In genomic region chr3:71584216-71585061, GRCh38 we compare ENCODE assay signal across 8 cellular contexts. TPM values are rescaled to one million over a fixed set of nuclear protein-coding genes. Genes with fewer than 3 reads are reported as not detected.
DNase-seq lines count a peak whose midpoint lies in the region; ATAC-seq and TF ChIP-seq lines count a peak whose summit lies in the region.

No MANE protein-coding gene starts in this region.

- 4% methylated on average over 20 of the region's 24 CpGs for WGBS in mesenchymal stem cell

- TF ChIP-seq CTCF in DOHH2 (IDR thresholded peaks at IDR 0.05; ENCODE audit: low read depth, low read length, poor library complexity, severe bottlenecking): no peak

- peak overlapping the region; percentile 87 for H3K4me3 Mint-ChIP-seq in activated CD4-positive, alpha-beta memory T cell treated with anti-CD3 and anti-CD28 coated beads for 36 hours
- peak overlapping the region; percentile 95 to 97 for H3K4me3 Mint-ChIP-seq in effector memory CD8-positive, alpha-beta T cell

- H3K4me1 ChIP-seq in DOHH2 (ENCODE audit: control insufficient read depth, low read length) (peaks cover 29% of the 10 kb centered on the region), mesenchymal stem cell (ENCODE audit: control insufficient read depth, insufficient read depth, low read depth, low read length) (peaks cover 3% of the 10 kb centered on the region)

- H3K9me3 ChIP-seq in DOHH2 (ENCODE audit: control insufficient read depth, insufficient read depth, low read length): no peaks in the 10 kb centered on the region
- no peaks in the 10 kb centered on the region for H3K9me3 ChIP-seq in mesenchymal stem cell (ENCODE audit: control insufficient read depth, low read length)

- H2BK12ac ChIP-seq in mesenchymal stem cell (ENCODE audit: low read length in 2 of 2): no peak overlapping the region

- peaks cover 72% of the 10 kb centered on the region for H3K79me2 ChIP-seq in DOHH2 (ENCODE audit: control insufficient read depth, low read length)

- peak overlapping the region; percentile 54 for H2AFZ ChIP-seq in mesenchymal stem cell (ENCODE audit: low read depth, low read length)

- H2AK5ac ChIP-seq in mesenchymal stem cell (ENCODE audit: low read length, severe bottlenecking): no peak overlapping the region

- peak overlapping the region; percentile 91 for H3K27ac Mint-ChIP-seq in activated CD4-positive, alpha-beta memory T cell treated with anti-CD3 and anti-CD28 coated beads for 36 hours
- H3K27ac Mint-ChIP-seq in effector memory CD8-positive, alpha-beta T cell: peak overlapping the region; percentile 95

- H3K27me3 ChIP-seq in DOHH2 (ENCODE audit: control insufficient read depth, low read length): no peaks in the 10 kb centered on the region
- H3K27me3 ChIP-seq in mesenchymal stem cell (ENCODE audit: control insufficient read depth in 1 of 2, insufficient read depth in 1 of 2, low read length in 2 of 2): no peaks in the 10 kb centered on the region

- peaks cover 3% of the 10 kb centered on the region for H3K79me1 ChIP-seq in mesenchymal stem cell (replicated peaks; ENCODE audit: low read length, poor library complexity, severe bottlenecking)

- no peaks in the 10 kb centered on the region for H3K9me2 ChIP-seq in DOHH2 (replicated peaks; ENCODE audit: control insufficient read depth, low read length)

- CTCF ChIA-PET in activated CD4-positive, alpha-beta memory T cell treated with anti-CD3 and anti-CD28 coated beads for 36 hours (lab: Charles Lee): interaction anchor here (0.8 to 2.1 kb wide), 7 partner anchors 88 to 1034 kb away, joined by 3 to 16 read pairs (median 4); no protein-coding TSS in a partner anchor

- no peak overlapping the region for H3K14ac ChIP-seq in mesenchymal stem cell (ENCODE audit: low read length in 2 of 2)

- no peak for ATAC-seq in effector memory CD8-positive, alpha-beta T cell (replicated peaks)
- ATAC-seq in GM21423 (IDR thresholded peaks at IDR 0.05; ENCODE audit: unreplicated experiment) (no peak), HG02798 (IDR thresholded peaks at IDR 0.05; ENCODE audit: poor library complexity, unreplicated experiment) (no peak)

- H3K4me2 ChIP-seq in DOHH2 (ENCODE audit: low read length) (peak overlapping the region; percentile 98), mesenchymal stem cell (ENCODE audit: low read length, poor library complexity, severe bottlenecking) (peak overlapping the region; percentile 74)

- POLR2A ChIA-PET in activated CD4-positive, alpha-beta memory T cell treated with anti-CD3 and anti-CD28 coated beads for 36 hours (lab: Charles Lee): interaction anchor here (0.7 to 3.4 kb wide), 7 partner anchors 201 to 537 kb away, joined by 3 to 35 read pairs (median 5); no protein-coding TSS in a partner anchor

- H2BK5ac ChIP-seq in mesenchymal stem cell (ENCODE audit: low read depth, low read length, poor library complexity, severe bottlenecking): peak overlapping the region; percentile 81

- intact Hi-C loops in activated CD4-positive, alpha-beta memory T cell treated with anti-CD3 and anti-CD28 coated beads for 36 hours (cut with micrococcal nuclease): loop anchor here (1.0 to 10.0 kb wide), 13 partner anchors 42 to 1522 kb away; no protein-coding TSS in a partner anchor

- H3F3A ChIP-seq in DOHH2 (ENCODE audit: control insufficient read depth, insufficient read depth): peaks cover 35% of the 10 kb centered on the region

- H4K20me1 ChIP-seq in DOHH2 (ENCODE audit: control insufficient read depth, insufficient read depth, low read depth, low read length): no peaks in the 10 kb centered on the region

- no peak overlapping the region for H2BK15ac ChIP-seq in mesenchymal stem cell (ENCODE audit: low read depth, poor library complexity, severe bottlenecking)

- H3K9me3 Mint-ChIP-seq in activated CD4-positive, alpha-beta memory T cell treated with anti-CD3 and anti-CD28 coated beads for 36 hours: no peaks in the 10 kb centered on the region
- no peaks in the 10 kb centered on the region for H3K9me3 Mint-ChIP-seq in effector memory CD8-positive, alpha-beta T cell

- H3K4me1 Mint-ChIP-seq in activated CD4-positive, alpha-beta memory T cell treated with anti-CD3 and anti-CD28 coated beads for 36 hours (ENCODE audit: low read depth): peaks cover 55% of the 10 kb centered on the region
- peaks cover 25 to 38% of the 10 kb centered on the region in 2 donors for H3K4me1 Mint-ChIP-seq in effector memory CD8-positive, alpha-beta T cell (ENCODE audit: low read depth in 2 of 2)

- H3K36me3 ChIP-seq in DOHH2 (ENCODE audit: control insufficient read depth, low read length): peaks cover 38% of the 10 kb centered on the region
- no peaks in the 10 kb centered on the region for H3K36me3 ChIP-seq in mesenchymal stem cell (ENCODE audit: control insufficient read depth in 1 of 2, insufficient read depth in 2 of 2, low read depth in 1 of 2, low read length in 2 of 2)

- H4K8ac ChIP-seq in mesenchymal stem cell (ENCODE audit: low read length): peak overlapping the region; percentile 35

- peak overlapping the region; percentile 81 for H3K4me3 ChIP-seq in DOHH2 (ENCODE audit: low read length)
- peak overlapping the region; percentile 63 to 81 for H3K4me3 ChIP-seq in mesenchymal stem cell (ENCODE audit: insufficient read depth in 1 of 2, low read depth in 1 of 2, low read length in 2 of 2)

- H3K27ac ChIP-seq in DOHH2 (ENCODE audit: low read depth, low read length) (peak overlapping the region; percentile 92), mesenchymal stem cell (ENCODE audit: low read length, poor library complexity, severe bottlenecking) (peak overlapping the region; percentile 99)

- H3K4ac ChIP-seq in mesenchymal stem cell (ENCODE audit: low read depth in 1 of 2, low read length in 2 of 2): no peak overlapping the region

- no peak overlapping the region for H3K18ac ChIP-seq in mesenchymal stem cell (ENCODE audit: low read depth in 1 of 2, low read length in 2 of 2)

- H3K9ac ChIP-seq in mesenchymal stem cell (ENCODE audit: low read length): peak overlapping the region; percentile 77

- H4K91ac ChIP-seq in mesenchymal stem cell (ENCODE audit: low read length): no peak overlapping the region

- peaks cover 1% of the 10 kb centered on the region for H3K27me3 Mint-ChIP-seq in activated CD4-positive, alpha-beta memory T cell treated with anti-CD3 and anti-CD28 coated beads for 36 hours
- H3K27me3 Mint-ChIP-seq in effector memory CD8-positive, alpha-beta T cell: peaks cover 7 to 8% of the 10 kb centered on the region in 2 donors

- DNase-seq in NCI-H146 treated with DMSO at 0.1 percent for 48 hours (lab: John Stamatoyannopoulos, UW; ENCODE audit: unreplicated experiment) (peak; percentile 23), mesenchymal stem cell (peak; percentile 62)
- peak; percentile 76 for DNase-seq in activated CD4-positive, alpha-beta memory T cell treated with anti-CD3 and anti-CD28 coated beads for 36 hours
- peak; percentile 10 to 25 (median 10) for DNase-seq in effector memory CD8-positive, alpha-beta T cell
- peak; percentile 1 for DNase-seq in stimulated activated CD8-positive, alpha-beta memory T cell treated with anti-CD3 and anti-CD28 coated beads, Interleukin-12 subunit alpha, Interleukin-12 subunit beta, amount 100 ng/mL, for 1 hour (ENCODE audit: low read depth)

- no peak overlapping the region for H3K23ac ChIP-seq in mesenchymal stem cell (ENCODE audit: low read length in 2 of 2)

- peaks cover 10% of the 10 kb centered on the region for H3K36me3 Mint-ChIP-seq in activated CD4-positive, alpha-beta memory T cell treated with anti-CD3 and anti-CD28 coated beads for 36 hours
- peaks cover 32% of the 10 kb centered on the region for H3K36me3 Mint-ChIP-seq in effector memory CD8-positive, alpha-beta T cell (ENCODE audit: insufficient read depth)

- H2BK120ac ChIP-seq in mesenchymal stem cell (ENCODE audit: low read depth, low read length): no peak overlapping the region

RNA-seq across cellular contexts. Expression of gene FOXP1, which starts 0.9 kb away (rescaled TPM):
- 100 to 1,000 TPM in 1 of 2 experiments, 10 to 100 TPM in 1; 94.4 to 102 TPM for total RNA-seq in activated CD4-positive, alpha-beta memory T cell treated with anti-CD3 and anti-CD28 coated beads for 36 hours
- polyA plus RNA-seq in mesenchymal stem cell (2013, experiment 1 of 2): 34.2 TPM
- 34.5 TPM for polyA plus RNA-seq in mesenchymal stem cell (2013, experiment 2 of 2)

Comparison
In these comparisons a context has a peak if more than half of its experiments do, and no peak if none do; other contexts are left out.
1. DNase-seq: peak in every context shown above with its lines; median percentile 76 in activated CD4-positive, alpha-beta memory T cell treated with anti-CD3 and anti-CD28 coated beads for 36 hours; 62 in mesenchymal stem cell; 23 in NCI-H146 treated with DMSO at 0.1 percent for 48 hours; 10 in effector memory CD8-positive, alpha-beta T cell; 1 in stimulated activated CD8-positive, alpha-beta memory T cell treated with anti-CD3 and anti-CD28 coated beads, Interleukin-12 subunit alpha, Interleukin-12 subunit beta, amount 100 ng/mL, for 1 hour.